Comparison of ENCODE assay signal across 9 cellular contexts in genomic region chr17:8698142-8699050, GRCh38.
DNase-seq lines count a peak whose midpoint lies in the region; ATAC-seq and TF ChIP-seq lines count a peak whose summit lies in the region.
"Had no signal": no experiment of that assay in that cellular context is flagged by ENCODE, and none has a peak within 500 bp of the region (broad histone marks: within the 10 kb centered on the region; RNA-seq: fewer than 3 reads in every experiment).

No MANE protein-coding gene starts in this region.

- H3K4me3 Mint-ChIP-seq in nephron = peak overlapping the region; percentile 42 to 73 (median 46)

- H3K27ac Mint-ChIP-seq in nephron = peak overlapping the region; percentile 94 to 99 (median 96)

- H3K4me1 Mint-ChIP-seq in nephron = peaks cover 63% of the 10 kb centered on the region

- H3K9me3 Mint-ChIP-seq in nephron = no peaks in the 10 kb centered on the region

- H3K27me3 Mint-ChIP-seq in nephron (ENCODE audit: low read depth) = no peaks in the 10 kb centered on the region

- H3K36me3 Mint-ChIP-seq in nephron (ENCODE audit: low read depth) = no peaks in the 10 kb centered on the region

- TF ChIP-seq CTCF in nephron (IDR thresholded peaks at IDR 0.05; ENCODE audit: unreplicated experiment in 3 of 3) = peak in 1 of 3 experiments; percentile 16

- ATAC-seq in HG03095 (IDR thresholded peaks at IDR 0.05; ENCODE audit: unreplicated experiment) = no peak

- peak; percentile 50 for DNase-seq in AG08396 (ENCODE audit: low spot score)
- peak; percentile 17 for DNase-seq in NCI-H69 (lab: John Stamatoyannopoulos, UW)
- peak; percentile 25 for DNase-seq in fibroblast of gingiva (ENCODE audit: low read depth)
- no peak for DNase-seq in AML-193 (lab: John Stamatoyannopoulos, UW)
- no peak for DNase-seq in stimulated activated CD4-positive, alpha-beta T cell treated with anti-CD3 and anti-CD28 coated beads, Interleukin-4, amount 100 ng/mL, for 4 hours
- DNase-seq in NCI-H146 (lab: John Stamatoyannopoulos, UW) = no peak
- DNase-seq: activated T-cell treated with anti-CD3 and anti-CD28 coated beads, Interleukin-2, amount 50 U/mL, for 1 hour had no signal

Comparison
In these comparisons a context has a peak if more than half of its experiments do, and no peak if none do; other contexts are left out.
1. DNase-seq: peak in AG08396 (single experiment), NCI-H69 (single experiment) and fibroblast of gingiva (single experiment); none in AML-193 (0 of 2), stimulated activated CD4-positive, alpha-beta T cell treated with anti-CD3 and anti-CD28 coated beads, Interleukin-4, amount 100 ng/mL, for 4 hours (0 of 2) and NCI-H146 (single experiment).